In genomic region chr17:40566027-40566426, GRCh38 we compare ENCODE assay signal across 19 cellular contexts. TPM values are rescaled to one million over a fixed set of nuclear protein-coding genes. Genes with fewer than 3 reads are reported as not detected.
A peak's percentile ranks its signal among the peaks of the same experiment; 100 is the strongest.
DNase-seq lines count a peak whose midpoint lies in the region; ATAC-seq and TF ChIP-seq lines count a peak whose summit lies in the region.
"Had no signal": no experiment of that assay in that cellular context is flagged by ENCODE, and none has a peak within 500 bp of the region (broad histone marks: within the 10 kb centered on the region; RNA-seq: fewer than 3 reads in every experiment).

No MANE protein-coding gene starts in this region.

- TF ChIP-seq CTCF in DND-41 (IDR thresholded peaks at IDR 0.05; ENCODE audit: borderline replicate concordance, extremely low read depth, low read length, poor library complexity, severe bottlenecking): no peak

- H3K4me1 ChIP-seq in CD4-positive, CD25-positive, alpha-beta regulatory T cell (ENCODE audit: control insufficient read depth, insufficient read depth, low read length, poor library complexity, severe bottlenecking): peaks cover 60% of the 10 kb centered on the region
- peaks cover 50% of the 10 kb centered on the region for H3K4me1 ChIP-seq in DND-41 (ENCODE audit: insufficient read depth, low read length)
- H3K4me1 ChIP-seq: foreskin keratinocyte had no signal

- H3K9ac ChIP-seq in DND-41 (ENCODE audit: low read depth, low read length): no peak overlapping the region

- no peaks in the 10 kb centered on the region for H3K27me3 ChIP-seq in CD4-positive, CD25-positive, alpha-beta regulatory T cell (ENCODE audit: control insufficient read depth, insufficient read depth, low read length)
- H3K27me3 ChIP-seq in DND-41 (ENCODE audit: insufficient read depth, low read length, poor library complexity): no peaks in the 10 kb centered on the region
- H3K27me3 ChIP-seq: ovary had no signal

- H3K79me2 ChIP-seq in DND-41 (ENCODE audit: insufficient read depth, low read length): no peaks in the 10 kb centered on the region

- POLR2A ChIA-PET in activated CD8-positive, alpha-beta T cell treated with anti-CD3 and anti-CD28 coated beads, Interleukin-2, amount 10 ng/mL, durations not matched to agents 7 days and 5 days (lab: Charles Lee): interaction anchor here (5.3 to 20.0 kb wide), 2 partner anchors 10 to 45 kb away, joined by 68 to 454 read pairs; no protein-coding TSS in a partner anchor

- no peaks in the 10 kb centered on the region for H4K20me1 ChIP-seq in DND-41 (ENCODE audit: insufficient read depth, low read length)

- no peak overlapping the region for H2AFZ ChIP-seq in DND-41 (ENCODE audit: low read depth, low read length)
- H2AFZ ChIP-seq: GM23338 had no signal

- H3K27ac Mint-ChIP-seq in CD4-positive, CD25-positive, alpha-beta regulatory T cell: peak overlapping the region; percentile 94 to 100 (median 97)
- peak overlapping the region; percentile 43 for H3K27ac Mint-ChIP-seq in activated CD8-positive, alpha-beta T cell treated with anti-CD3 and anti-CD28 coated beads, Interleukin-2, amount 10 ng/mL, durations not matched to agents 7 days and 5 days
- peak overlapping the region; percentile 97 for H3K27ac Mint-ChIP-seq in memory B cell
- H3K27ac Mint-ChIP-seq: GM23338, type B pancreatic cell had no signal

- H3K9me3 ChIP-seq in CD4-positive, CD25-positive, alpha-beta regulatory T cell (ENCODE audit: control insufficient read depth in 2 of 2, low read length in 2 of 2): no peaks in the 10 kb centered on the region
- H3K9me3 ChIP-seq in DND-41 (ENCODE audit: insufficient read depth, low read length, severe bottlenecking): peaks cover 5% of the 10 kb centered on the region
- H3K9me3 ChIP-seq: ovary had no signal

- peaks cover 2% of the 10 kb centered on the region for H3K27me3 Mint-ChIP-seq in CD4-positive, CD25-positive, alpha-beta regulatory T cell
- no peaks in the 10 kb centered on the region for H3K27me3 Mint-ChIP-seq in activated CD8-positive, alpha-beta T cell treated with anti-CD3 and anti-CD28 coated beads, Interleukin-2, amount 10 ng/mL, durations not matched to agents 7 days and 5 days (ENCODE audit: low read depth)
- no peaks in the 10 kb centered on the region for H3K27me3 Mint-ChIP-seq in memory B cell

- peak overlapping the region; percentile 57; the same call in 1 of the 2 replicates for H3K4me2 ChIP-seq in DND-41 (ENCODE audit: insufficient read depth, low read length)
- H3K4me2 ChIP-seq: GM23338 had no signal

- H3K4me3 Mint-ChIP-seq in CD4-positive, CD25-positive, alpha-beta regulatory T cell: peak overlapping the region; percentile 91 to 95 (median 94)
- H3K4me3 Mint-ChIP-seq in activated CD8-positive, alpha-beta T cell treated with anti-CD3 and anti-CD28 coated beads, Interleukin-2, amount 10 ng/mL, durations not matched to agents 7 days and 5 days: peak overlapping the region; percentile 60
- H3K4me3 Mint-ChIP-seq in memory B cell: peak overlapping the region; percentile 70
- H3K4me3 Mint-ChIP-seq: GM23338, type B pancreatic cell had no signal

- CTCF ChIA-PET in activated CD8-positive, alpha-beta T cell treated with anti-CD3 and anti-CD28 coated beads, Interleukin-2, amount 10 ng/mL, durations not matched to agents 7 days and 5 days (lab: Charles Lee): interaction anchor here (0.6 to 16.1 kb wide), 5 partner anchors 11 to 131 kb away, joined by 3 to 313 read pairs (median 63); partner anchors contain the start of gene SMARCE1

- peak overlapping the region; percentile 95 for H3K27ac ChIP-seq in CD4-positive, CD25-positive, alpha-beta regulatory T cell (ENCODE audit: insufficient read depth, low read length, poor library complexity, severe bottlenecking)
- peak overlapping the region; percentile 15; the same call in 1 of the 2 replicates for H3K27ac ChIP-seq in DND-41 (ENCODE audit: low read length)
- H3K27ac ChIP-seq: C4-2B, foreskin keratinocyte, HL-60, left ventricle myocardium inferior, ovary had no signal

- peaks cover 0 to 3% (median 1%) of the 10 kb centered on the region in 7 donors for H3K9me3 Mint-ChIP-seq in CD4-positive, CD25-positive, alpha-beta regulatory T cell
- peaks cover 10% of the 10 kb centered on the region for H3K9me3 Mint-ChIP-seq in activated CD8-positive, alpha-beta T cell treated with anti-CD3 and anti-CD28 coated beads, Interleukin-2, amount 10 ng/mL, durations not matched to agents 7 days and 5 days (ENCODE audit: insufficient read depth)
- H3K9me3 Mint-ChIP-seq in memory B cell: no peaks in the 10 kb centered on the region
- H3K9me3 Mint-ChIP-seq: type B pancreatic cell had no signal

- peaks cover 0 to 86% (median 32%) of the 10 kb centered on the region in 4 donors for H3K4me1 Mint-ChIP-seq in CD4-positive, CD25-positive, alpha-beta regulatory T cell
- peaks cover 58% of the 10 kb centered on the region for H3K4me1 Mint-ChIP-seq in activated CD8-positive, alpha-beta T cell treated with anti-CD3 and anti-CD28 coated beads, Interleukin-2, amount 10 ng/mL, durations not matched to agents 7 days and 5 days (ENCODE audit: low read depth)
- H3K4me1 Mint-ChIP-seq in memory B cell: peaks cover 36% of the 10 kb centered on the region

- peak overlapping the region; percentile 98 for H3K4me3 ChIP-seq in CD4-positive, CD25-positive, alpha-beta regulatory T cell (ENCODE audit: low read depth, low read length)
- no peak overlapping the region for H3K4me3 ChIP-seq in DND-41 (ENCODE audit: low read depth in 1 of 2, low read length in 2 of 2)
- H3K4me3 ChIP-seq: GM23338, left ventricle myocardium inferior, ovary had no signal

- peaks cover 41% of the 10 kb centered on the region for H3K36me3 Mint-ChIP-seq in CD4-positive, CD25-positive, alpha-beta regulatory T cell
- peaks cover 62% of the 10 kb centered on the region for H3K36me3 Mint-ChIP-seq in activated CD8-positive, alpha-beta T cell treated with anti-CD3 and anti-CD28 coated beads, Interleukin-2, amount 10 ng/mL, durations not matched to agents 7 days and 5 days (ENCODE audit: low read depth)
- H3K36me3 Mint-ChIP-seq in memory B cell: peaks cover 12% of the 10 kb centered on the region
- H3K36me3 Mint-ChIP-seq: type B pancreatic cell had no signal

- ATAC-seq in CD4-positive, CD25-positive, alpha-beta regulatory T cell (ENCODE audit: low read depth in 2 of 2): no peak
- no peak for ATAC-seq in DND-41 (ENCODE audit: insufficient read depth, low read depth)
- no peak for ATAC-seq in activated CD8-positive, alpha-beta T cell treated with anti-CD3 and anti-CD28 coated beads, Interleukin-2, amount 10 ng/mL, durations not matched to agents 7 days and 5 days
- ATAC-seq in memory B cell (ENCODE audit: low read depth): no peak
- ATAC-seq in GM18907 (IDR thresholded peaks at IDR 0.05; ENCODE audit: unreplicated experiment): no peak
- ATAC-seq: foreskin keratinocyte, GM23338, SK-N-SH treated with all-trans-retinoic acid at 6 μM for 48 hours had no signal

- no peak for DNase-seq in CD4-positive, CD25-positive, alpha-beta regulatory T cell
- DNase-seq in DND-41 (no peak), memory B cell (ENCODE audit: low spot score in 2 of 2) (no peak), middle frontal gyrus (ENCODE audit: extremely low spot score, low spot score) (no peak), SK-N-DZ (ENCODE audit: low spot score) (no peak)
- DNase-seq in activated CD8-positive, alpha-beta T cell treated with anti-CD3 and anti-CD28 coated beads, Interleukin-2, amount 10 ng/mL, durations not matched to agents 7 days and 5 days: no peak
- no peak for DNase-seq in NK-92 treated with Interleukin-12 subunit alpha and Interleukin-12 subunit beta, amount 100 ng/mL, for 24 hours (lab: John Stamatoyannopoulos, UW)
- DNase-seq: anterior cingulate cortex, foreskin keratinocyte, left ventricle myocardium inferior, NCI-H1092 treated with DMSO at 0.1 percent for 48 hours, ovary had no signal

- H3K36me3 ChIP-seq in CD4-positive, CD25-positive, alpha-beta regulatory T cell (ENCODE audit: control insufficient read depth, insufficient read depth, low read length): peaks cover 5% of the 10 kb centered on the region
- H3K36me3 ChIP-seq in DND-41 (ENCODE audit: insufficient read depth, low read length): no peaks in the 10 kb centered on the region
- H3K36me3 ChIP-seq: left ventricle myocardium inferior, ovary had no signal

RNA-seq across cellular contexts. Expression of gene CCR7, which starts 0.8 kb away (rescaled TPM):
- 192 TPM for total RNA-seq in CD4-positive, CD25-positive, alpha-beta regulatory T cell
- 100 to 1,000 TPM; 351 to 828 (median 609) TPM for polyA plus RNA-seq in CD4-positive, CD25-positive, alpha-beta regulatory T cell
- 100 to 1,000 TPM; 171 to 173 TPM for total RNA-seq in activated CD8-positive, alpha-beta T cell treated with anti-CD3 and anti-CD28 coated beads, Interleukin-2, amount 10 ng/mL, durations not matched to agents 7 days and 5 days
- polyA plus RNA-seq in SK-N-DZ (2014; cell fraction: cytosol; rRNA removed): 0.07 TPM in 1 of 2 replicates, not detected in the other
- not detected in 2 replicates for polyA plus RNA-seq in SK-N-DZ (2014; cell fraction: nucleus; rRNA removed)
- total RNA-seq: chondrocyte, foreskin keratinocyte, left ventricle myocardium inferior had no signal
- polyA plus RNA-seq: foreskin keratinocyte had no signal

Comparison
In these comparisons a context has a peak if more than half of its experiments do, and no peak if none do; other contexts are left out.
1. H3K27ac Mint-ChIP-seq: peak in every context shown above with its lines; median percentile 97 in CD4-positive, CD25-positive, alpha-beta regulatory T cell; 97 in memory B cell; 43 in activated CD8-positive, alpha-beta T cell treated with anti-CD3 and anti-CD28 coated beads, Interleukin-2, amount 10 ng/mL, durations not matched to agents 7 days and 5 days.